Comparison of ENCODE assay signal across 10 cellular contexts in the genomic region with DNA sequence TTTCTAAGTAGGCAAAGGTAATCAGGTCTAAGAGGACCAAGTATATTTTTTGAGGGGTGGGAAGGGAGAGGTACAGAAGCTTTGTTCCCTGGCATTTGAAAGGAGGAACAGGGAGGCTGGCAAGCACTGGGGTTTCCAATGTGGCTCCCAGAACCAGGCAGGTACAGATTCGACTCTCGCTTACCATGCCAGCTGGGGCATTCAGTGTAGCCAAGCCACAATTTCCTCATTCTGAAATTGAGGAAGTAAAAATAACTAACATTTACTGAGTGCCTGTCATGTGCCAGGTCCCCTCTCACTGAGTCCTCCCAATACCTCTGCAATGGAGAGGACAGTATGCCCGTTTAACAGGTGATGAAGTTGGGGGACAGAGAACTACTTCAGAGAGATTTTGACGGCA. TPM values are rescaled to one million over a fixed set of nuclear protein-coding genes. Genes with fewer than 3 reads are reported as not detected.
DNase-seq lines count a peak whose midpoint lies in the region; ATAC-seq and TF ChIP-seq lines count a peak whose summit lies in the region.
"Had no signal": no experiment of that assay in that cellular context is flagged by ENCODE, and none has a peak within 500 bp of the region (broad histone marks: within the 10 kb centered on the region; RNA-seq: fewer than 3 reads in every experiment).

No MANE protein-coding gene starts in this region.

- H3K27ac ChIP-seq in Peyer's patch = peak overlapping the region in 2 of 4 donors; percentile 42 to 64
- H3K27ac ChIP-seq in uterus = no peak overlapping the region
- no peak overlapping the region for H3K27ac ChIP-seq in esophagus muscularis mucosa (replicated peaks in 1 of 4)
- H3K27ac ChIP-seq: PC-9 had no signal

- intact Hi-C loops in uterus (cut with DNase I; ENCODE audit: low total_unique reads) (no loop called here), esophagus muscularis mucosa (cut with DNase I) (no loop called here)

- TF ChIP-seq POLR2A in Peyer's patch (IDR thresholded peaks at IDR 0.05) = no peak
- TF ChIP-seq POLR2A in uterus (IDR thresholded peaks at IDR 0.05) = no peak
- no peak for TF ChIP-seq POLR2A in esophagus muscularis mucosa (IDR thresholded peaks at IDR 0.05; ENCODE audit: low read depth)

- peak; percentile 79 to 87 for DNase-seq in AML-193 (lab: John Stamatoyannopoulos, UW)
- peak in 2 of 3 donors; percentile 78 to 80 for DNase-seq in Peyer's patch
- DNase-seq in uterus = no peak
- DNase-seq in esophagus muscularis mucosa (ENCODE audit: extremely low spot score) = no peak
- no peak for DNase-seq in DMS79 (lab: John Stamatoyannopoulos, UW)
- no peak for DNase-seq in DMS114 treated with DMSO at 0.1 percent for 48 hours (lab: John Stamatoyannopoulos, UW; ENCODE audit: unreplicated experiment)
- DNase-seq: activated naive CD4-positive, alpha-beta T cell had no signal

- no peaks in the 10 kb centered on the region for H3K9me3 ChIP-seq in Peyer's patch
- H3K9me3 ChIP-seq in uterus = no peaks in the 10 kb centered on the region
- H3K9me3 ChIP-seq in esophagus muscularis mucosa = no peaks in the 10 kb centered on the region

- WGBS in esophagus muscularis mucosa = 68% methylated on average over 4 of the region's 4 CpGs

- no peak for TF ChIP-seq EP300 in esophagus muscularis mucosa (IDR thresholded peaks at IDR 0.05)

- H3K4me3 ChIP-seq in Peyer's patch (no peak overlapping the region), uterus (no peak overlapping the region), esophagus muscularis mucosa (no peak overlapping the region)
- H3K4me3 ChIP-seq: PC-9 had no signal

- no peak for TF ChIP-seq CTCF in Peyer's patch (IDR thresholded peaks at IDR 0.05)
- no peak for TF ChIP-seq CTCF in uterus (IDR thresholded peaks at IDR 0.05)
- no peak for TF ChIP-seq CTCF in esophagus muscularis mucosa (IDR thresholded peaks at IDR 0.05)

- H3K27me3 ChIP-seq in Peyer's patch = no peaks in the 10 kb centered on the region
- H3K27me3 ChIP-seq in uterus = no peaks in the 10 kb centered on the region
- H3K27me3 ChIP-seq in esophagus muscularis mucosa = peaks cover 0 to 12% (median 0%) of the 10 kb centered on the region in 4 donors

- peaks cover 0 to 4% (median 0%) of the 10 kb centered on the region in 4 donors for H3K4me1 ChIP-seq in Peyer's patch
- H3K4me1 ChIP-seq in uterus = no peaks in the 10 kb centered on the region
- H3K4me1 ChIP-seq in esophagus muscularis mucosa = no peaks in the 10 kb centered on the region

- H3K36me3 ChIP-seq in Peyer's patch = no peaks in the 10 kb centered on the region
- no peaks in the 10 kb centered on the region for H3K36me3 ChIP-seq in uterus
- H3K36me3 ChIP-seq in esophagus muscularis mucosa = no peaks in the 10 kb centered on the region

- peak; percentile 86 for ATAC-seq in GM19397 (IDR thresholded peaks at IDR 0.05; ENCODE audit: unreplicated experiment)
- ATAC-seq in HG03097 (IDR thresholded peaks at IDR 0.05; ENCODE audit: low FRiP score, unreplicated experiment) = peak; percentile 87

RNA-seq across cellular contexts. Expression of gene BET1, which starts 45.9 kb away (rescaled TPM):
- 10 to 100 TPM; 26.1 to 44.6 (median 30.2) TPM for total RNA-seq in Peyer's patch
- total RNA-seq in uterus = 10 to 100 TPM; 10.3 to 74.5 (median 18.6) TPM
- 10 to 100 TPM; 10.5 to 15.8 (median 12.6) TPM for total RNA-seq in esophagus muscularis mucosa

Comparison
In these comparisons a context has a peak if more than half of its experiments do, and no peak if none do; other contexts are left out.
1. DNase-seq: peak in AML-193 (2 of 2) and Peyer's patch (2 of 3); none in uterus (0 of 2), esophagus muscularis mucosa (single experiment), DMS79 (single experiment) and DMS114 treated with DMSO at 0.1 percent for 48 hours (single experiment).